ENCODE assay signal across 18 cellular contexts in the genomic region with DNA sequence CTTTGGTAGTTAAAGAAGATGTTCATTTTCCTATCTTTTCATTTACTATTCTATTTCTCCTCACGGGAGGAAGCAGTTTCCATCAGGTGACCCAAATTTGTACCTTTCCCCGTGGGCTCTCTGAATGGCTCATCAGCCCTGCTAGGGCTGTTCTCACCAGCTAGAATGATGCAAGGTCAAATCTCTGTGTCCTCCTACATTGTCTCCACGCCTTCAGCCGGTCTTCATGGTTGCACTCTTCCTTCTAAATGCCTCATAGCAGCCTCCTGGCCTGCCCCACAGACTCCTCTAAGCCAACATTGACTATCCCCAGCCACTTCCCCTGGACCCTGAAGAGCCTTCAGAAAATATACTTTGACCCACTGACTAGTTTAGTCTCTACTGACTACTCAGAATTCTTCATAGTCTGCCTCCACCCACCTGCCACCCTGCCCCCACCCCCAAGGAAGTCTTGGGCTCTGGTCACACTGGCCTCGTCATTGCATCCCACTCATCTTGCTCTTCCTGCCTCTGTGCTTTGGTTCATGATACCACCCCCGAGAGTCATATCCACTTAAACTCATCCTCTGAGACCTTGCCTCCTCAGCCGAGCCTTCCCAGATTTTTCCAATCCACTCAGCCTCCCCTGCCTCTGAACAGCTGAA. TPM values are rescaled to one million over a fixed set of nuclear protein-coding genes. Genes with fewer than 3 reads are reported as not detected.
DNase-seq lines count a peak whose midpoint lies in the region; TF ChIP-seq lines count a peak whose summit lies in the region.
"Had no signal": no experiment of that assay in that cellular context is flagged by ENCODE, and none has a peak within 500 bp of the region (broad histone marks: within the 10 kb centered on the region; RNA-seq: fewer than 3 reads in every experiment).

No MANE protein-coding gene starts in this region.

- no peaks in the 10 kb centered on the region for H3K36me3 Mint-ChIP-seq in activated CD4-positive, alpha-beta T cell treated with anti-CD3 and anti-CD28 coated beads, Interleukin-2, amount 10 ng/mL, durations not matched to agents 24 days and 14 days (ENCODE audit: low read depth)
- no peaks in the 10 kb centered on the region for H3K36me3 Mint-ChIP-seq in activated T-helper 2 cell treated with anti-CD3 and anti-CD28 coated beads, Interferon-gamma antibody, Interleukin-2, Interleukin-4, amounts not matched to agents 10 μg/mL and 5 μg/mL and 100 μg/mL, durations not matched to agents 14 hours and 24 hours and 36 hours (ENCODE audit: low read depth)
- H3K36me3 Mint-ChIP-seq: neural progenitor cell had no signal

- H3K4me1 Mint-ChIP-seq in activated CD4-positive, alpha-beta T cell treated with anti-CD3 and anti-CD28 coated beads, Interleukin-2, amount 10 ng/mL, durations not matched to agents 24 days and 14 days: peaks cover 17% of the 10 kb centered on the region
- peaks cover 19% of the 10 kb centered on the region for H3K4me1 Mint-ChIP-seq in activated T-helper 2 cell treated with anti-CD3 and anti-CD28 coated beads, Interferon-gamma antibody, Interleukin-2, Interleukin-4, amounts not matched to agents 10 μg/mL and 5 μg/mL and 100 μg/mL, durations not matched to agents 14 hours and 24 hours and 36 hours (ENCODE audit: low read depth)

- TF ChIP-seq CTCF in HEK293 (tag by site-specific recombination; IDR thresholded peaks at IDR 0.05): no peak

- H3K9me3 ChIP-seq in HEK293 (ENCODE audit: control insufficient read depth, insufficient read depth, low read depth, low read length): no peaks in the 10 kb centered on the region
- H3K9me3 ChIP-seq: prostate gland, sigmoid colon, SJCRH30 had no signal

- intact Hi-C loops in activated CD4-positive, alpha-beta T cell treated with anti-CD3 and anti-CD28 coated beads, Interleukin-2, amount 10 ng/mL, durations not matched to agents 24 days and 14 days (cut with micrococcal nuclease): no loop called here
- intact Hi-C loops in activated T-helper 2 cell treated with anti-CD3 and anti-CD28 coated beads, Interferon-gamma antibody, Interleukin-2, Interleukin-4, amounts not matched to agents 10 μg/mL and 5 μg/mL and 100 μg/mL, durations not matched to agents 14 hours and 24 hours and 36 hours (cut with micrococcal nuclease): no loop called here
- intact Hi-C loops in posterior vena cava (cut with DNase I): no loop called here

- no peak for DNase-seq in activated CD4-positive, alpha-beta T cell treated with anti-CD3 and anti-CD28 coated beads, Interleukin-2, amount 10 ng/mL, durations not matched to agents 24 days and 14 days
- no peak for DNase-seq in activated CD4-positive, alpha-beta T cell treated with anti-CD3 and anti-CD28 coated beads for 4 hours
- no peak for DNase-seq in activated T-helper 2 cell treated with anti-CD3 and anti-CD28 coated beads, Interferon-gamma antibody, Interleukin-2, Interleukin-4, amounts not matched to agents 10 μg/mL and 5 μg/mL and 100 μg/mL, durations not matched to agents 14 hours and 24 hours and 36 hours (ENCODE audit: low spot score)
- peak; percentile 17 for DNase-seq in posterior vena cava (ENCODE audit: low spot score)
- DNase-seq in RKO (ENCODE audit: low spot score): no peak
- DNase-seq in NAMALWA (ENCODE audit: low spot score): no peak
- DNase-seq in kidney tubule cell (ENCODE audit: low spot score): no peak
- DNase-seq: DMS53, kidney glomerular epithelial cell, NCI-H2171 treated with DMSO at 0.1 percent for 48 hours, NCI-H526, SJCRH30 had no signal

- no peak overlapping the region for H3K27ac ChIP-seq in HEK293 (ENCODE audit: extremely low read depth, low read depth, low read length)
- H3K27ac ChIP-seq: KMS-11, neural progenitor cell, prostate gland, sigmoid colon, SJCRH30 had no signal

- no peaks in the 10 kb centered on the region for H3K9me3 Mint-ChIP-seq in activated CD4-positive, alpha-beta T cell treated with anti-CD3 and anti-CD28 coated beads, Interleukin-2, amount 10 ng/mL, durations not matched to agents 24 days and 14 days
- H3K9me3 Mint-ChIP-seq in activated T-helper 2 cell treated with anti-CD3 and anti-CD28 coated beads, Interferon-gamma antibody, Interleukin-2, Interleukin-4, amounts not matched to agents 10 μg/mL and 5 μg/mL and 100 μg/mL, durations not matched to agents 14 hours and 24 hours and 36 hours: no peaks in the 10 kb centered on the region
- H3K9me3 Mint-ChIP-seq: neural progenitor cell had no signal

- peak overlapping the region; percentile 15 for H3K4me3 Mint-ChIP-seq in activated CD4-positive, alpha-beta T cell treated with anti-CD3 and anti-CD28 coated beads, Interleukin-2, amount 10 ng/mL, durations not matched to agents 24 days and 14 days
- no peak overlapping the region for H3K4me3 Mint-ChIP-seq in activated T-helper 2 cell treated with anti-CD3 and anti-CD28 coated beads, Interferon-gamma antibody, Interleukin-2, Interleukin-4, amounts not matched to agents 10 μg/mL and 5 μg/mL and 100 μg/mL, durations not matched to agents 14 hours and 24 hours and 36 hours (ENCODE audit: low read depth)
- H3K4me3 Mint-ChIP-seq: neural progenitor cell had no signal

- no peaks in the 10 kb centered on the region for H3K4me1 ChIP-seq in HEK293 (ENCODE audit: control insufficient read depth, insufficient read depth, low read length)
- H3K4me1 ChIP-seq: prostate gland, sigmoid colon, SJCRH30 had no signal

- H3K27ac Mint-ChIP-seq in activated CD4-positive, alpha-beta T cell treated with anti-CD3 and anti-CD28 coated beads, Interleukin-2, amount 10 ng/mL, durations not matched to agents 24 days and 14 days: peak overlapping the region; percentile 66
- H3K27ac Mint-ChIP-seq in activated T-helper 2 cell treated with anti-CD3 and anti-CD28 coated beads, Interferon-gamma antibody, Interleukin-2, Interleukin-4, amounts not matched to agents 10 μg/mL and 5 μg/mL and 100 μg/mL, durations not matched to agents 14 hours and 24 hours and 36 hours: peak overlapping the region; percentile 38

- POLR2A ChIA-PET in HEK293 (lab: Yijun Ruan, JAX): no interaction called here

- H3K36me3 ChIP-seq in HEK293 (ENCODE audit: control insufficient read depth in 2 of 2, insufficient read depth in 1 of 2, low read length in 2 of 2): no peaks in the 10 kb centered on the region
- H3K36me3 ChIP-seq: neural progenitor cell, prostate gland, sigmoid colon, SJCRH30 had no signal

- CTCF ChIA-PET in HEK293 (lab: Yijun Ruan, JAX): no interaction called here

- H3K27me3 Mint-ChIP-seq in activated CD4-positive, alpha-beta T cell treated with anti-CD3 and anti-CD28 coated beads, Interleukin-2, amount 10 ng/mL, durations not matched to agents 24 days and 14 days: peaks cover 8% of the 10 kb centered on the region
- no peaks in the 10 kb centered on the region for H3K27me3 Mint-ChIP-seq in activated T-helper 2 cell treated with anti-CD3 and anti-CD28 coated beads, Interferon-gamma antibody, Interleukin-2, Interleukin-4, amounts not matched to agents 10 μg/mL and 5 μg/mL and 100 μg/mL, durations not matched to agents 14 hours and 24 hours and 36 hours (ENCODE audit: low read depth)

- no peak overlapping the region for H3K4me3 ChIP-seq in HEK293 (ENCODE audit: low read depth, low read length)
- H3K4me3 ChIP-seq: neural progenitor cell, prostate gland, sigmoid colon, SJCRH30 had no signal

TF ChIP-seq in HEK293, 187 proteins besides CTCF, POLR2A, EP300 and RAD21 (continues in another document):
- TF ChIP-seq GFI1B (tag by site-specific recombination; IDR thresholded peaks at IDR 0.05) (no peak), OSR2 (tag by site-specific recombination; IDR thresholded peaks at IDR 0.05) (no peak)
- TF ChIP-seq, protein P1, sequence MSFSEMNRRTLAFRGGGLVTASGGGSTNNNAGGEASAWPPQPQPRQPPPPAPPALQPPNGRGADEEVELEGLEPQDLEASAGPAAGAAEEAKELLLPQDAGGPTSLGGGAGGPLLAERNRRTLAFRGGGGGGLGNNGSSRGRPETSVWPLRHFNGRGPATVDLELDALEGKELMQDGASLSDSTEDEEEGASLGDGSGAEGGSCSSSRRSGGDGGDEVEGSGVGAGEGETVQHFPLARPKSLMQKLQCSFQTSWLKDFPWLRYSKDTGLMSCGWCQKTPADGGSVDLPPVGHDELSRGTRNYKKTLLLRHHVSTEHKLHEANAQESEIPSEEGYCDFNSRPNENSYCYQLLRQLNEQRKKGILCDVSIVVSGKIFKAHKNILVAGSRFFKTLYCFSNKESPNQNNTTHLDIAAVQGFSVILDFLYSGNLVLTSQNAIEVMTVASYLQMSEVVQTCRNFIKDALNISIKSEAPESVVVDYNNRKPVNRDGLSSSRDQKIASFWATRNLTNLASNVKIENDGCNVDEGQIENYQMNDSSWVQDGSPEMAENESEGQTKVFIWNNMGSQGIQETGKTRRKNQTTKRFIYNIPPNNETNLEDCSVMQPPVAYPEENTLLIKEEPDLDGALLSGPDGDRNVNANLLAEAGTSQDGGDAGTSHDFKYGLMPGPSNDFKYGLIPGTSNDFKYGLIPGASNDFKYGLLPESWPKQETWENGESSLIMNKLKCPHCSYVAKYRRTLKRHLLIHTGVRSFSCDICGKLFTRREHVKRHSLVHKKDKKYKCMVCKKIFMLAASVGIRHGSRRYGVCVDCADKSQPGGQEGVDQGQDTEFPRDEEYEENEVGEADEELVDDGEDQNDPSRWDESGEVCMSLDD (tag by site-specific recombination; IDR thresholded peaks at IDR 0.05): no peak

RNA-seq across cellular contexts. Expression of a gene that starts 9.6 kb away (rescaled TPM):
- 1.7 and 1.8 TPM in 2 replicates for total RNA-seq in activated CD4-positive, alpha-beta T cell treated with anti-CD3 and anti-CD28 coated beads, Interleukin-2, amount 10 ng/mL, durations not matched to agents 24 days and 14 days
- 1.1 and 1.4 TPM in 2 replicates for total RNA-seq in activated T-helper 2 cell treated with anti-CD3 and anti-CD28 coated beads, Interferon-gamma antibody, Interleukin-2, Interleukin-4, amounts not matched to agents 10 μg/mL and 5 μg/mL and 100 μg/mL, durations not matched to agents 14 hours and 24 hours and 36 hours
- total RNA-seq in posterior vena cava: 1 to 10 TPM in 1 of 2 donors, under 1 TPM in 1; 0.60 to 2.4 TPM
- total RNA-seq: lung microvascular endothelial cell had no signal

RNA-seq across cellular contexts. Expression of a gene that starts 48.1 kb away (rescaled TPM):
- total RNA-seq in activated CD4-positive, alpha-beta T cell treated with anti-CD3 and anti-CD28 coated beads, Interleukin-2, amount 10 ng/mL, durations not matched to agents 24 days and 14 days: 199 and 207 TPM in 2 replicates
- total RNA-seq in activated T-helper 2 cell treated with anti-CD3 and anti-CD28 coated beads, Interferon-gamma antibody, Interleukin-2, Interleukin-4, amounts not matched to agents 10 μg/mL and 5 μg/mL and 100 μg/mL, durations not matched to agents 14 hours and 24 hours and 36 hours: 178 and 190 TPM in 2 replicates
- total RNA-seq in posterior vena cava: 10 to 100 TPM; 21.8 to 32.9 TPM

RNA-seq across cellular contexts. Expression of a gene that starts 53.5 kb away (rescaled TPM):
- 359 and 361 TPM in 2 replicates for total RNA-seq in activated CD4-positive, alpha-beta T cell treated with anti-CD3 and anti-CD28 coated beads, Interleukin-2, amount 10 ng/mL, durations not matched to agents 24 days and 14 days
- 351 and 355 TPM in 2 replicates for total RNA-seq in activated T-helper 2 cell treated with anti-CD3 and anti-CD28 coated beads, Interferon-gamma antibody, Interleukin-2, Interleukin-4, amounts not matched to agents 10 μg/mL and 5 μg/mL and 100 μg/mL, durations not matched to agents 14 hours and 24 hours and 36 hours
- 10 to 100 TPM in 1 of 2 donors, 1 to 10 TPM in 1; 8.6 to 12.5 TPM for total RNA-seq in posterior vena cava

Comparison
In these comparisons a context has a peak if more than half of its experiments do, and no peak if none do; other contexts are left out.
1. RNA of a gene that starts 53.5 kb away (total RNA-seq): 359 to 361 TPM in activated CD4-positive, alpha-beta T cell treated with anti-CD3 and anti-CD28 coated beads, Interleukin-2, amount 10 ng/mL, durations not matched to agents 24 days and 14 days and 351 to 355 TPM in activated T-helper 2 cell treated with anti-CD3 and anti-CD28 coated beads, Interferon-gamma antibody, Interleukin-2, Interleukin-4, amounts not matched to agents 10 μg/mL and 5 μg/mL and 100 μg/mL, durations not matched to agents 14 hours and 24 hours and 36 hours; 8.6 to 12.5 TPM in posterior vena cava; every median in the first group is over 10 times any median in the second.